In genomic region chr6:121620002-121620740, GRCh38 we compare ENCODE assay signal across 21 cellular contexts.
"Had no signal": no experiment of that assay in that cellular context is flagged by ENCODE, and none has a peak within 500 bp of the region (broad histone marks: within the 10 kb centered on the region; RNA-seq: fewer than 3 reads in every experiment).

No MANE protein-coding gene starts in this region.

- H3K36me3 Mint-ChIP-seq: activated naive CD4-positive, alpha-beta T cell treated with anti-CD3 and anti-CD28 coated beads, Interleukin-2, amount 10 ng/mL, durations not matched to agents 7 days and 5 days; naive thymus-derived CD8-positive, alpha-beta T cell had no signal

- H3K27me3 Mint-ChIP-seq: activated naive CD4-positive, alpha-beta T cell treated with anti-CD3 and anti-CD28 coated beads, Interleukin-2, amount 10 ng/mL, durations not matched to agents 7 days and 5 days had no signal

- H3K27me3 ChIP-seq: adrenal gland, cardiac muscle cell, dorsolateral prefrontal cortex, left lung, neutrophil, stomach, testis, upper lobe of left lung had no signal

- ATAC-seq: activated T-helper 17 cell treated with anti-CD3 and anti-CD28 coated beads, Interleukin-2, amount 50 U/mL, for 72 hours; esophagus mucosa; left lung; naive thymus-derived CD8-positive, alpha-beta T cell had no signal

- H3K4me1 ChIP-seq: adrenal gland, left lung, stomach, testis, upper lobe of left lung had no signal

- H3K27ac ChIP-seq: adrenal gland, cardiac muscle cell, dorsolateral prefrontal cortex, left lung, neutrophil, stomach, testis, upper lobe of left lung had no signal

- H3K4me3 Mint-ChIP-seq: activated naive CD4-positive, alpha-beta T cell treated with anti-CD3 and anti-CD28 coated beads, Interleukin-2, amount 10 ng/mL, durations not matched to agents 7 days and 5 days; activated T-helper 17 cell treated with anti-CD3 and anti-CD28 coated beads, Interleukin-2, amount 50 U/mL, for 72 hours; naive thymus-derived CD8-positive, alpha-beta T cell had no signal

- H3K9me3 ChIP-seq: adrenal gland, left lung, neutrophil, stomach, testis, upper lobe of left lung had no signal

- DNase-seq: activated CD4-positive, alpha-beta T cell treated with anti-CD3 and anti-CD28 coated beads, Interleukin-2, amount 50 U/mL, for 1 hour; activated CD4-positive, CD25-positive, alpha-beta regulatory T cell; activated naive CD4-positive, alpha-beta T cell treated with anti-CD3 and anti-CD28 coated beads, Interleukin-2, amount 10 ng/mL, durations not matched to agents 7 days and 5 days; activated T-cell treated with anti-CD3 and anti-CD28 coated beads for 4 hours; adrenal gland; dorsolateral prefrontal cortex; hippocampal formation; left lung; mammary epithelial cell; naive thymus-derived CD8-positive, alpha-beta T cell; stimulated activated CD4-positive, alpha-beta T cell treated with anti-CD3 and anti-CD28 coated beads, Interleukin-1b, Interleukin-23, amount 100 ng/mL, for 48 hours; stomach; SW 1271; testis; upper lobe of left lung had no signal

- FAIRE-seq: keratinocyte, TTC549 had no signal

- H3K36me3 ChIP-seq: adrenal gland, cardiac muscle cell, left lung, neutrophil, stomach, upper lobe of left lung had no signal

- H3K4me3 ChIP-seq: adrenal gland, cardiac muscle cell, dorsolateral prefrontal cortex, left lung, stomach, testis, upper lobe of left lung had no signal

- H3K27ac Mint-ChIP-seq: activated naive CD4-positive, alpha-beta T cell treated with anti-CD3 and anti-CD28 coated beads, Interleukin-2, amount 10 ng/mL, durations not matched to agents 7 days and 5 days; activated T-helper 17 cell treated with anti-CD3 and anti-CD28 coated beads, Interleukin-2, amount 50 U/mL, for 72 hours had no signal

- H3K9me3 Mint-ChIP-seq: activated T-helper 17 cell treated with anti-CD3 and anti-CD28 coated beads, Interleukin-2, amount 50 U/mL, for 72 hours had no signal

- H3K4me1 Mint-ChIP-seq: activated naive CD4-positive, alpha-beta T cell treated with anti-CD3 and anti-CD28 coated beads, Interleukin-2, amount 10 ng/mL, durations not matched to agents 7 days and 5 days; activated T-helper 17 cell treated with anti-CD3 and anti-CD28 coated beads, Interleukin-2, amount 50 U/mL, for 72 hours; naive thymus-derived CD8-positive, alpha-beta T cell had no signal
